Comparison of ENCODE assay signal across 1 cellular context in the genomic region with DNA sequence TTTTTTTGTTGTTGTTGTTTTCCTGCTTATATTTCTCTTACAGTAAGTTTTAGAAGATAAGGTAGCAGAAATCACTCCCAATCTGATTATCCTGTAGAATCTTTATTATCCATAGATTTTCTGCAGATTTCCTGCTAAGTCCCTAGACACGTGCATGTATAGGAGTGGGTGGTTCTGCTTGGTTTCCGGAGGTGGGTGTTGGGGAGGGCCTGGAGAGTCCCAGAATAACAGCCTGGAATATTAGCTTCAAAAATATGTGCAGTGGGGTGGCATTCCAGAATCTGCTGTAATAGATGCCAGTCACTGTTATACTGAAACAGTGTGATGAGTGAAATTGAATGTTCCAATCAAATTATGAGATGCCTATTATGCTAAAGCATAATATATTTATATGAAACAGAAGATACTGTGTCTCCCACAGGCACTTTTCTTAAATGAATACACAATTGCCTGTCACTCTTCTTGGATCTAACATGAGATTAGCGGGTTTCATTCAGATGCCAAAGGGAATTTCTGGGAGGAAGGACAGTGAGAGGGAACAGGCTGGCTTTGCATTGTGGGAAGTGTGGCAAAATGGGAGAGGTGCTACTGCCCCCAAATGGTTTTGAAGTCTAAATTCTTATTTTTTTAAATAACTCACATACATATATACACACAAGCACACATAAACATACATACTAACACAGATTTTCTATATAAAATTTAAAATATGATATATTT.
TF ChIP-seq lines count a peak whose summit lies in the region.

No MANE protein-coding gene starts in this region.

TF ChIP-seq in GM23338, 12 proteins besides CTCF, POLR2A, EP300 and RAD21 (continued from another document):
- TF ChIP-seq, protein P1, sequence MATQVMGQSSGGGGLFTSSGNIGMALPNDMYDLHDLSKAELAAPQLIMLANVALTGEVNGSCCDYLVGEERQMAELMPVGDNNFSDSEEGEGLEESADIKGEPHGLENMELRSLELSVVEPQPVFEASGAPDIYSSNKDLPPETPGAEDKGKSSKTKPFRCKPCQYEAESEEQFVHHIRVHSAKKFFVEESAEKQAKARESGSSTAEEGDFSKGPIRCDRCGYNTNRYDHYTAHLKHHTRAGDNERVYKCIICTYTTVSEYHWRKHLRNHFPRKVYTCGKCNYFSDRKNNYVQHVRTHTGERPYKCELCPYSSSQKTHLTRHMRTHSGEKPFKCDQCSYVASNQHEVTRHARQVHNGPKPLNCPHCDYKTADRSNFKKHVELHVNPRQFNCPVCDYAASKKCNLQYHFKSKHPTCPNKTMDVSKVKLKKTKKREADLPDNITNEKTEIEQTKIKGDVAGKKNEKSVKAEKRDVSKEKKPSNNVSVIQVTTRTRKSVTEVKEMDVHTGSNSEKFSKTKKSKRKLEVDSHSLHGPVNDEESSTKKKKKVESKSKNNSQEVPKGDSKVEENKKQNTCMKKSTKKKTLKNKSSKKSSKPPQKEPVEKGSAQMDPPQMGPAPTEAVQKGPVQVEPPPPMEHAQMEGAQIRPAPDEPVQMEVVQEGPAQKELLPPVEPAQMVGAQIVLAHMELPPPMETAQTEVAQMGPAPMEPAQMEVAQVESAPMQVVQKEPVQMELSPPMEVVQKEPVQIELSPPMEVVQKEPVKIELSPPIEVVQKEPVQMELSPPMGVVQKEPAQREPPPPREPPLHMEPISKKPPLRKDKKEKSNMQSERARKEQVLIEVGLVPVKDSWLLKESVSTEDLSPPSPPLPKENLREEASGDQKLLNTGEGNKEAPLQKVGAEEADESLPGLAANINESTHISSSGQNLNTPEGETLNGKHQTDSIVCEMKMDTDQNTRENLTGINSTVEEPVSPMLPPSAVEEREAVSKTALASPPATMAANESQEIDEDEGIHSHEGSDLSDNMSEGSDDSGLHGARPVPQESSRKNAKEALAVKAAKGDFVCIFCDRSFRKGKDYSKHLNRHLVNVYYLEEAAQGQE (IDR thresholded peaks at IDR 0.05; ENCODE audit: unreplicated experiment) = no peak
- no peak for TF ChIP-seq EZH2 (IDR thresholded peaks at IDR 0.05; ENCODE audit: low read depth, unreplicated experiment)
- TF ChIP-seq, protein P2, sequence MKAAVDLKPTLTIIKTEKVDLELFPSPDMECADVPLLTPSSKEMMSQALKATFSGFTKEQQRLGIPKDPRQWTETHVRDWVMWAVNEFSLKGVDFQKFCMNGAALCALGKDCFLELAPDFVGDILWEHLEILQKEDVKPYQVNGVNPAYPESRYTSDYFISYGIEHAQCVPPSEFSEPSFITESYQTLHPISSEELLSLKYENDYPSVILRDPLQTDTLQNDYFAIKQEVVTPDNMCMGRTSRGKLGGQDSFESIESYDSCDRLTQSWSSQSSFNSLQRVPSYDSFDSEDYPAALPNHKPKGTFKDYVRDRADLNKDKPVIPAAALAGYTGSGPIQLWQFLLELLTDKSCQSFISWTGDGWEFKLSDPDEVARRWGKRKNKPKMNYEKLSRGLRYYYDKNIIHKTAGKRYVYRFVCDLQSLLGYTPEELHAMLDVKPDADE (IDR thresholded peaks at IDR 0.05) = no peak
- TF ChIP-seq ZNF331 (CRISPR knock-in tag; IDR thresholded peaks at IDR 0.05; ENCODE audit: low read depth) = no peak
